8 cellular contexts compared by ENCODE assay signal in the genomic region with DNA sequence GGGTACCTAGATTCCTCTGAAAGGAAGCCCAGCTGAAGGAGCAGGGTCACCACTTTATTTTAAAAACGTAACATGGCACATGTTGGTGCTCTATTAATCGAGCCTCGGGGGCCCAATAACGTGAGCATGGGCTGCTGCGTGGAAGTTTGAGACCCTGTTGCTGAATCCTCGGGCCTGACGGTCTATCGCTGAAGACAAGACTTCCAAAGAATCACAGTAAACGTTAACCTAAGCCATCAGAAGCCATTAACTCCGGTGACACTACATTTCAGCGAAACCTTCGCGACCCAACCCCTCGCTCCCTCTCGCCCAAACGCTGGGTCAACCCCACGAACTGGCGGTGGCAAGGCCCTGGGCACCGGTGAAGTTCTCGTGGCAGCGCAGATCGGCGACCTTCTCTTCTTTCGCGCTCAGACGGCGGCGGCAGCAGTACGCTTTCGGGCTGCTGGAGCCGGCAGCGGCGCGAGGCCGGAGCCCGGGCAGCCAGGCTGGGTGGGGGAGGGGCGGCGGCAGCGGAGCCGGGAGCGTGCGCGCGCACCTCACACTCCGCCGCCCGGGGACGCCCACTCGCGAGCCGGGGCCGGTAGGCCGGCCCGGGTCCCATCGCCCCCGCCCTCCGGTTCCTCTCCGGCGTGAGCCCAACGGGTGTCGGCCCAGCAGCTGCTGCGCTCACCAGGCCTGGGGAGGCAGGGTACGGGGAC. TPM values are rescaled to one million over a fixed set of nuclear protein-coding genes. Genes with fewer than 3 reads are reported as not detected.
A peak's percentile ranks its signal among the peaks of the same experiment; 100 is the strongest.
DNase-seq lines count a peak whose midpoint lies in the region; ATAC-seq and TF ChIP-seq lines count a peak whose summit lies in the region.

No MANE protein-coding gene starts in this region.

- TF ChIP-seq RAD21 in liver (IDR thresholded peaks at IDR 0.05), result peak in 1 of 2 donors; percentile 40

- H3K36me3 ChIP-seq in ACC112 (ENCODE audit: insufficient read depth, low read length) (no peaks in the 10 kb centered on the region), liver (ENCODE audit: control insufficient read depth in 4 of 4, insufficient read depth in 3 of 4, low read depth in 1 of 4, low read length in 3 of 4) (no peaks in the 10 kb centered on the region)

- peak; percentile 65 for DNase-seq in NCI-H2196 treated with DMSO at 0.1 percent for 48 hours (lab: John Stamatoyannopoulos, UW; ENCODE audit: unreplicated experiment)
- DNase-seq in activated CD4-positive, alpha-beta T cell treated with anti-CD3 and anti-CD28 coated beads, Interleukin-2, amount 50 U/mL, for 1 hour, result peak; percentile 79
- peak; percentile 68 to 81 for DNase-seq in stimulated activated CD4-positive, alpha-beta T cell treated with anti-CD3 and anti-CD28 coated beads, Interleukin-2, amount 100 ng/mL, for 48 hours

- peaks cover 46% of the 10 kb centered on the region for H3K79me2 ChIP-seq in ACC112 (ENCODE audit: control insufficient read depth, insufficient read depth, low read length, unreplicated experiment)

- no peaks in the 10 kb centered on the region for H3K9me3 ChIP-seq in liver (ENCODE audit: control insufficient read depth in 4 of 4, low read length in 3 of 4)

- H3K27ac Mint-ChIP-seq in dendritic cell treated with granulocyte-macrophage colony-stimulating factor and Interleukin-4, amounts not matched to agents 40 ng/mL and 50 ng/mL, for 4 days, result peak overlapping the region; percentile 91

- intact Hi-C loops in dendritic cell treated with granulocyte-macrophage colony-stimulating factor and Interleukin-4, amounts not matched to agents 40 ng/mL and 50 ng/mL, for 4 days (cut with micrococcal nuclease), result loop anchor here (5.0 kb wide), 1 partner anchor 244 kb away; the partner anchor contains the start of gene TRIM45

- no peak for TF ChIP-seq CTCF in liver (IDR thresholded peaks at IDR 0.05; ENCODE audit: low read depth, low read length, missing input control)

- H3K9me3 Mint-ChIP-seq in dendritic cell treated with granulocyte-macrophage colony-stimulating factor and Interleukin-4, amounts not matched to agents 40 ng/mL and 50 ng/mL, for 4 days, result no peaks in the 10 kb centered on the region

- H3K9ac ChIP-seq in liver (ENCODE audit: low read depth in 1 of 2, low read length in 2 of 2), result peak overlapping the region; percentile 85 to 90

- H3K4me3 ChIP-seq in ACC112 (ENCODE audit: low read depth, low read length) (peak overlapping the region; percentile 90), liver (ENCODE audit: low read depth in 1 of 3, low read length in 3 of 3) (peak overlapping the region; percentile 88 to 97 (median 92))

- peak overlapping the region; percentile 92 for H2AFZ ChIP-seq in ACC112 (ENCODE audit: low read length, unreplicated experiment)

- ATAC-seq in GM18519 (IDR thresholded peaks at IDR 0.05; ENCODE audit: low FRiP score, unreplicated experiment) (peak; percentile 31), HG03025 (IDR thresholded peaks at IDR 0.05; ENCODE audit: low FRiP score, unreplicated experiment) (peak; percentile 36)

- peak overlapping the region; percentile 63 for H3K27ac ChIP-seq in ACC112 (ENCODE audit: low read depth, low read length)
- peak overlapping the region; percentile 91 to 95 for H3K27ac ChIP-seq in liver (ENCODE audit: low read depth in 1 of 2, low read length in 2 of 2)

- WGBS in liver, result under 1% methylated on average over 63 of the region's 63 CpGs

- H3K27me3 Mint-ChIP-seq in dendritic cell treated with granulocyte-macrophage colony-stimulating factor and Interleukin-4, amounts not matched to agents 40 ng/mL and 50 ng/mL, for 4 days, result no peaks in the 10 kb centered on the region

- peaks cover 12% of the 10 kb centered on the region for H3K36me3 Mint-ChIP-seq in dendritic cell treated with granulocyte-macrophage colony-stimulating factor and Interleukin-4, amounts not matched to agents 40 ng/mL and 50 ng/mL, for 4 days (ENCODE audit: low read depth)

- peaks cover 39% of the 10 kb centered on the region for H3K4me1 Mint-ChIP-seq in dendritic cell treated with granulocyte-macrophage colony-stimulating factor and Interleukin-4, amounts not matched to agents 40 ng/mL and 50 ng/mL, for 4 days (ENCODE audit: low read depth)

- H3K27me3 ChIP-seq in ACC112 (ENCODE audit: insufficient read depth, low read length) (no peaks in the 10 kb centered on the region), liver (ENCODE audit: control insufficient read depth in 4 of 4, insufficient read depth in 4 of 4, low read length in 3 of 4) (no peaks in the 10 kb centered on the region)

- peaks cover 14% of the 10 kb centered on the region for H3K4me1 ChIP-seq in ACC112 (ENCODE audit: control insufficient read depth, insufficient read depth, low read length, unreplicated experiment)
- H3K4me1 ChIP-seq in liver (ENCODE audit: control insufficient read depth in 4 of 4, insufficient read depth in 4 of 4, low read length in 3 of 4), result peaks cover 3 to 29% (median 23%) of the 10 kb centered on the region in 4 donors

- peak overlapping the region; percentile 96 for H3K4me3 Mint-ChIP-seq in dendritic cell treated with granulocyte-macrophage colony-stimulating factor and Interleukin-4, amounts not matched to agents 40 ng/mL and 50 ng/mL, for 4 days

TF ChIP-seq in liver, 16 proteins besides CTCF, POLR2A, EP300 and RAD21:
- TF ChIP-seq EGR1 (IDR thresholded peaks at IDR 0.05; ENCODE audit: low read depth in 2 of 2), result peak in 1 of 2 donors; percentile 13
- peak; percentile 16 for TF ChIP-seq TAF1 (conservative IDR thresholded peaks at IDR 0.05)
- TF ChIP-seq JUND (IDR thresholded peaks at IDR 0.05), result no peak
- TF ChIP-seq YY1 (IDR thresholded peaks at IDR 0.05), result peak; percentile 47
TF ChIP-seq in liver: peak in this region for 3.

RNA-seq across cellular contexts. Expression of gene MAN1A2, which starts 0.8 kb away (rescaled TPM):
- 10 to 100 TPM; 27.0 to 58.7 TPM for total RNA-seq in liver
- 10 to 100 TPM; 10.9 to 23.1 TPM for polyA plus RNA-seq in liver

Comparison
In these comparisons a context has a peak if more than half of its experiments do, and no peak if none do; other contexts are left out.
1. Peak in every context shown above with its lines: DNase-seq, ATAC-seq, H3K4me3 ChIP-seq and H3K27ac ChIP-seq.